In genomic region chr1:160046494-160047115, GRCh38 we compare ENCODE assay signal across 8 cellular contexts. TPM values are rescaled to one million over a fixed set of nuclear protein-coding genes. Genes with fewer than 3 reads are reported as not detected.
A peak's percentile ranks its signal among the peaks of the same experiment; 100 is the strongest.
DNase-seq lines count a peak whose midpoint lies in the region; ATAC-seq and TF ChIP-seq lines count a peak whose summit lies in the region.

No MANE protein-coding gene starts in this region.

- intact Hi-C loops in sigmoid colon (cut with DNase I), result loop anchor here (2.0 kb wide), 1 partner anchor 38 kb away; no protein-coding TSS in a partner anchor

- WGBS in hepatocyte (ENCODE audit: low lambda C conversion rate, missing lambda C conversion rate), result 10% methylated on average over 11 of the region's 11 CpGs
- WGBS in sigmoid colon, 2 donors, result 4 to 7% methylated on average over 11 of the region's 11 CpGs

- H3K4me3 ChIP-seq in hepatocyte (no peak overlapping the region), sigmoid colon (peak overlapping the region in 1 of 4 donors; percentile 7)

- H3K9me2 ChIP-seq in hepatocyte (replicated peaks; ENCODE audit: insufficient read depth), result no peaks in the 10 kb centered on the region

- TF ChIP-seq EP300 in sigmoid colon (IDR thresholded peaks at IDR 0.05), result no peak

- H3K27me3 ChIP-seq in hepatocyte (peaks cover 9% of the 10 kb centered on the region), sigmoid colon (no peaks in the 10 kb centered on the region)

- H3K36me3 ChIP-seq in hepatocyte (replicated peaks; ENCODE audit: insufficient read depth, low read depth), result no peaks in the 10 kb centered on the region
- no peaks in the 10 kb centered on the region for H3K36me3 ChIP-seq in sigmoid colon

- H3K79me2 ChIP-seq in hepatocyte, result no peaks in the 10 kb centered on the region

- H3K9me3 ChIP-seq in hepatocyte (ENCODE audit: low read depth) (no peaks in the 10 kb centered on the region), sigmoid colon (no peaks in the 10 kb centered on the region)

- DNase-seq in Ammon's horn (ENCODE audit: low spot score) (peak; percentile 94), SK-MEL-5 (ENCODE audit: low read depth, low spot score) (peak; percentile 60), astrocyte of the hippocampus (ENCODE audit: low read depth, low spot score) (peak; percentile 56), hepatocyte (ENCODE audit: low spot score) (peak; percentile 48), sigmoid colon (peak; percentile 90), DMS153 (lab: John Stamatoyannopoulos, UW) (no peak)

- H3K27ac ChIP-seq in hepatocyte (no peak overlapping the region), sigmoid colon (peak overlapping the region in 3 of 4 donors; percentile 13 to 42 (median 37))

- in situ Hi-C loops in SK-MEL-5 (cut with HindIII; ENCODE audit: low pct_unique_long_range_greater_than_20kb, low sequenced_read_pairs), result no loop called here

- H3K4me1 ChIP-seq in hepatocyte (ENCODE audit: insufficient read depth) (peaks cover 4% of the 10 kb centered on the region), sigmoid colon (peaks cover 0 to 26% (median 15%) of the 10 kb centered on the region in 4 donors)

- TF ChIP-seq CTCF in hepatocyte (IDR thresholded peaks at IDR 0.05; ENCODE audit: poor library complexity) (peak; percentile 74), sigmoid colon (IDR thresholded peaks at IDR 0.05) (peak; percentile 69 to 77 (median 72))

- peak; percentile 64 for ATAC-seq in GM18505 (IDR thresholded peaks at IDR 0.05; ENCODE audit: unreplicated experiment)
- peak; percentile 51 for ATAC-seq in HG03565 (IDR thresholded peaks at IDR 0.05; ENCODE audit: unreplicated experiment)

- H2AFZ ChIP-seq in hepatocyte, result no peak overlapping the region

- peak overlapping the region; percentile 62 for H3K4me2 ChIP-seq in hepatocyte

- no peaks in the 10 kb centered on the region for H4K20me1 ChIP-seq in hepatocyte (ENCODE audit: insufficient read depth, poor library complexity, severe bottlenecking)

- TF ChIP-seq POLR2A in GM18505 (IDR thresholded peaks at IDR 0.05; ENCODE audit: borderline replicate concordance, extremely low read depth, insufficient read depth, insufficient read length) (no peak), sigmoid colon (IDR thresholded peaks at IDR 0.05) (no peak)

RNA-seq across cellular contexts. Expression of gene PIGM, which starts 14.8 kb away (rescaled TPM):
- total RNA-seq in SK-MEL-5 (2014; rRNA removed; shearing (Covaris generic)), result 6.3 and 6.4 TPM in 2 replicates
- 4.9 and 5.1 TPM in 2 replicates for polyA plus RNA-seq in SK-MEL-5 (2015; cell fraction: cytosol; rRNA removed)
- polyA plus RNA-seq in SK-MEL-5 (2015; cell fraction: nucleus; rRNA removed), result 11.1 and 13.3 TPM in 2 replicates
- total RNA-seq in hepatocyte, result 9.0 and 10.5 TPM in 2 replicates
- polyA plus RNA-seq in hepatocyte, result 5.9 and 6.3 TPM in 2 replicates
- 1 to 10 TPM; 3.3 to 4.7 (median 4.5) TPM for total RNA-seq in sigmoid colon
- 1 to 10 TPM in 1 of 3 donors, under 1 TPM in 2; 0.60 to 3.6 (median 0.69) TPM for polyA plus RNA-seq in sigmoid colon

RNA-seq across cellular contexts. Expression of gene KCNJ10, which starts 23.4 kb away (rescaled TPM):
- 0.11 and 0.26 TPM in 2 replicates for total RNA-seq in SK-MEL-5 (2014; rRNA removed; shearing (Covaris generic))
- polyA plus RNA-seq in SK-MEL-5 (2015; cell fraction: cytosol; rRNA removed), result 0.25 and 0.87 TPM in 2 replicates
- polyA plus RNA-seq in SK-MEL-5 (2015; cell fraction: nucleus; rRNA removed), result 0.78 and 7.7 TPM in 2 replicates
- total RNA-seq in hepatocyte (not detected in 2 replicates), sigmoid colon (under 1 TPM in 2 of 4 donors, not detected in 2; 0.27 to 0.36 TPM)
- polyA plus RNA-seq in hepatocyte (not detected in 2 replicates), sigmoid colon (1 to 10 TPM in 1 of 3 donors, under 1 TPM in 1, not detected in 1; 0.23 to 1.3 TPM)

RNA-seq across cellular contexts. Expression of gene KCNJ9, which starts 34.7 kb away (rescaled TPM):
- not detected in 2 replicates for total RNA-seq in SK-MEL-5 (2014; rRNA removed; shearing (Covaris generic))
- not detected in 2 replicates for polyA plus RNA-seq in SK-MEL-5 (2015; cell fraction: cytosol; rRNA removed)
- polyA plus RNA-seq in SK-MEL-5 (2015; cell fraction: nucleus; rRNA removed), result not detected in 2 replicates
- total RNA-seq in hepatocyte (not detected in 2 replicates), sigmoid colon (under 1 TPM; under 0.01 to 0.36 (median 0.27) TPM)
- polyA plus RNA-seq in hepatocyte (not detected in 2 replicates), sigmoid colon (under 1 TPM in 1 of 3 donors, not detected in 2; 0.22 TPM)

RNA-seq across cellular contexts. Expression of gene IGSF8, which starts 51.8 kb away (rescaled TPM):
- 142 and 146 TPM in 2 replicates for total RNA-seq in SK-MEL-5 (2014; rRNA removed; shearing (Covaris generic))
- 259 and 274 TPM in 2 replicates for polyA plus RNA-seq in SK-MEL-5 (2015; cell fraction: cytosol; rRNA removed)
- 74.6 and 95.1 TPM in 2 replicates for polyA plus RNA-seq in SK-MEL-5 (2015; cell fraction: nucleus; rRNA removed)
- total RNA-seq in hepatocyte (26.0 and 36.8 TPM in 2 replicates), sigmoid colon (10 to 100 TPM; 11.1 to 11.4 (median 11.3) TPM)
- polyA plus RNA-seq in hepatocyte (39.3 and 54.1 TPM in 2 replicates), sigmoid colon (10 to 100 TPM in 1 of 3 donors, 1 to 10 TPM in 2; 4.8 to 34.9 (median 7.2) TPM)
